Comparison of ENCODE assay signal across 14 cellular contexts in the genomic region with DNA sequence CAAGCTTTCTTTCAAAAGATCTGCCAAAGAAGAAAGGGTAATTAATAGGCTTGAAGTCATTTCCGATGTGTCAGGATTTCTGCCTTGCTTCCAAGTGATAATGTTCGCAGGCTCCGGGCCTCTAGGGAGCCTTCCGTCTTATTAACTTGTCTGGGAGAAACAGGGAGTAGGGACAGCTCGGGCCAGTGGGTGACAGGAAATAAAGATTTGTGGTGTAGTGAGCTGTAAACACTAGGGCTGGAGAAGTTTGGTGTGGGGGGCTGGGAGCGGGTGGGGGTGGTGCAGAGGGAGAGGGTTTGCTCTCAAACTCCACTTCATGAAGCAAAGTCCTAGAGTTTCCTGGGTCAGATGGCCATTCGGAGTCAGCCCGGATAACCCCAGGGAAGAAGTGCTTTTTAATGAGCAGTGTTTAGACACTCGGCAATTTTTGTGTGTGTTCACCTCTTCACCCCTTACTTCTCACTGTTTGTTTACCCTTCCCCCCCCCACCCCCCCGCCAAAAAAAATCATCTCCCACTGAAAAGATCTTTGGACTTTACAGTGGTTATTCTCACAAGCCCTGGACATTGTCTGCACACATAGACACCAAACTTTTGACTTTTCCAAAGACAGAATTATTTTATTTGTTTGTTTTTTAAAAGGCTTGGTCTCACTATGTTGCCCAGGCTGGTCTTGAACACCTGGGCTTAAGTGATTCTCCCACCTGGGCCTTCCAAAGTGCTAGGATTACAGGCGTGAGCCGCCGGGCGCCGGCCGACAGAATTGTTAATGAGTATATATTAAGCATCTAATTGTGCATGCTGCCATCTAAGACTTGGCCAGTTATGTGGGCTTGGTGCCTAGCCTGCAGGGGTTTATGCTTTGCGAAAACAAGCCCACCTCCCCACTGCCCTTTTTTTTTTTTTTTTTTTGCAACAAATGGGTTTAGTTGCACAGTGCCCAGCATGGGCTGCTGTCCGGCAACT.
DNase-seq lines count a peak whose midpoint lies in the region; ATAC-seq lines count a peak whose summit lies in the region.
"Had no signal": no experiment of that assay in that cellular context is flagged by ENCODE, and none has a peak within 500 bp of the region (broad histone marks: within the 10 kb centered on the region; RNA-seq: fewer than 3 reads in every experiment).

No MANE protein-coding gene starts in this region.

- H3K36me3 Mint-ChIP-seq in activated naive CD4-positive, alpha-beta T cell treated with anti-CD3 and anti-CD28 coated beads for 36 hours (ENCODE audit: low read depth) = no peaks in the 10 kb centered on the region
- H3K36me3 Mint-ChIP-seq: T-cell had no signal

- no peak overlapping the region for H3K23ac ChIP-seq in mesendoderm (ENCODE audit: low read length)

- H4K8ac ChIP-seq in mesendoderm (ENCODE audit: low read depth, low read length) = no peak overlapping the region

- DNase-seq in NCI-H2171 (lab: John Stamatoyannopoulos, UW) (peak; percentile 49), mesendoderm (peak; percentile 70), 8988T (no peak)
- DNase-seq in activated naive CD4-positive, alpha-beta T cell treated with anti-CD3 and anti-CD28 coated beads for 36 hours = no peak
- DNase-seq: activated CD8-positive, alpha-beta memory T cell treated with anti-CD3 and anti-CD28 coated beads for 24 hours; C1 segment of cervical spinal cord; effector memory CD8-positive, alpha-beta T cell; T-cell had no signal

- peak overlapping the region; percentile 18 for H3K56ac ChIP-seq in mesendoderm (ENCODE audit: low read length)

- H2BK15ac ChIP-seq in mesendoderm (replicated peaks; ENCODE audit: low read depth) = no peak overlapping the region

- no peak overlapping the region for H3K4me3 Mint-ChIP-seq in activated naive CD4-positive, alpha-beta T cell treated with anti-CD3 and anti-CD28 coated beads for 36 hours
- H3K4me3 Mint-ChIP-seq: effector memory CD8-positive, alpha-beta T cell had no signal

- ATAC-seq in GM21825 (IDR thresholded peaks at IDR 0.05; ENCODE audit: unreplicated experiment) = no peak
- ATAC-seq in HG03378 (IDR thresholded peaks at IDR 0.05; ENCODE audit: unreplicated experiment) = no peak
- ATAC-seq: effector memory CD8-positive, alpha-beta T cell; HCT116; T-cell had no signal

- H2BK120ac ChIP-seq in mesendoderm (ENCODE audit: low read depth, low read length) = no peak overlapping the region

- H3K9me3 Mint-ChIP-seq in activated naive CD4-positive, alpha-beta T cell treated with anti-CD3 and anti-CD28 coated beads for 36 hours = no peaks in the 10 kb centered on the region
- H3K9me3 Mint-ChIP-seq: effector memory CD8-positive, alpha-beta T cell; T-cell had no signal

- CTCF ChIA-PET in activated naive CD4-positive, alpha-beta T cell treated with anti-CD3 and anti-CD28 coated beads for 36 hours (lab: Charles Lee) = interaction anchor here (0.6 to 1.7 kb wide), 3 partner anchors 50 to 305 kb away, joined by 3 to 9 read pairs (median 6); no protein-coding TSS in a partner anchor

- H2BK5ac ChIP-seq in mesendoderm (ENCODE audit: low read length) = no peak overlapping the region

- no peak overlapping the region for H3K27ac Mint-ChIP-seq in activated naive CD4-positive, alpha-beta T cell treated with anti-CD3 and anti-CD28 coated beads for 36 hours
- H3K27ac Mint-ChIP-seq: effector memory CD8-positive, alpha-beta T cell; T-cell had no signal

- no peaks in the 10 kb centered on the region for H3K9me3 ChIP-seq in BLaER1 treated with 17β-estradiol and CSF1 and Interleukin-3, amounts not matched to agents 10 nM and 100 nM (replicated peaks in 1 of 11)
- H3K9me3 ChIP-seq: neutrophil had no signal

- H3K9ac ChIP-seq in BLaER1 treated with 17β-estradiol and CSF1 and Interleukin-3, amounts not matched to agents 10 nM and 100 nM = peak overlapping the region in 8 of 11 experiments; percentile 41 to 85 (median 72); a peak in 16 of 22 replicates
- no peak overlapping the region for H3K9ac ChIP-seq in mesendoderm (ENCODE audit: low read length)

- H3K4ac ChIP-seq in mesendoderm (ENCODE audit: low read depth, low read length) = peak overlapping the region; percentile 62

- peaks cover 58 to 99% (median 94%) of the 10 kb centered on the region in 10 experiments for H3K4me1 ChIP-seq in BLaER1 treated with 17β-estradiol and CSF1 and Interleukin-3, amounts not matched to agents 10 nM and 100 nM
- H3K4me1 ChIP-seq in mesendoderm (ENCODE audit: control insufficient read depth, low read depth, low read length) = peaks cover 29% of the 10 kb centered on the region

- peak overlapping the region in 5 of 10 experiments; percentile 9 to 65 (median 56); a peak in 8 of 20 replicates for H3K4me3 ChIP-seq in BLaER1 treated with 17β-estradiol and CSF1 and Interleukin-3, amounts not matched to agents 10 nM and 100 nM
- H3K4me3 ChIP-seq in mesendoderm (ENCODE audit: low read length) = no peak overlapping the region

- intact Hi-C loops in activated naive CD4-positive, alpha-beta T cell treated with anti-CD3 and anti-CD28 coated beads for 36 hours (cut with micrococcal nuclease) = no loop called here

- peaks cover 31% of the 10 kb centered on the region for H3K4me1 Mint-ChIP-seq in activated naive CD4-positive, alpha-beta T cell treated with anti-CD3 and anti-CD28 coated beads for 36 hours (ENCODE audit: low read depth)

- H3K27me3 ChIP-seq in BLaER1 treated with 17β-estradiol and CSF1 and Interleukin-3, amounts not matched to agents 10 nM and 100 nM = 0 out of 22 replicates have a peak, but pooled peaks cover 0 to 7% (median 0%) of the 10 kb centered on the region in 11 experiments
- no peaks in the 10 kb centered on the region for H3K27me3 ChIP-seq in mesendoderm (ENCODE audit: insufficient read depth, low read length, poor library complexity)

- peak overlapping the region; percentile 87 to 97 (median 94) for H3K4me2 ChIP-seq in BLaER1 treated with 17β-estradiol and CSF1 and Interleukin-3, amounts not matched to agents 10 nM and 100 nM
- H3K4me2 ChIP-seq in mesendoderm (ENCODE audit: low read length) = no peak overlapping the region

- H4K5ac ChIP-seq in mesendoderm (ENCODE audit: low read length) = no peak overlapping the region

- H4K20me1 ChIP-seq in BLaER1 treated with 17β-estradiol and CSF1 and Interleukin-3, amounts not matched to agents 10 nM and 100 nM = peaks cover 0 to 9% (median 0%) of the 10 kb centered on the region in 11 experiments; a peak in 6 of 22 replicates

- peaks cover 0 to 18% (median 0%) of the 10 kb centered on the region in 11 experiments; a peak in 4 of 22 replicates for H3K36me3 ChIP-seq in BLaER1 treated with 17β-estradiol and CSF1 and Interleukin-3, amounts not matched to agents 10 nM and 100 nM
- H3K36me3 ChIP-seq in mesendoderm (ENCODE audit: control insufficient read depth, insufficient read depth, low read length) = no peaks in the 10 kb centered on the region
- H3K36me3 ChIP-seq: neutrophil had no signal

- no peaks in the 10 kb centered on the region for H3K79me1 ChIP-seq in mesendoderm (ENCODE audit: low read length)

- H3K27ac ChIP-seq in BLaER1 treated with 17β-estradiol and CSF1 and Interleukin-3, amounts not matched to agents 10 nM and 100 nM = peak overlapping the region in 10 of 11 experiments; percentile 2 to 94 (median 88); a peak in 18 of 22 replicates
- H3K27ac ChIP-seq in cingulate gyrus (ENCODE audit: low read depth, low read length) = peak overlapping the region; percentile 49
- H3K27ac ChIP-seq in mesendoderm (ENCODE audit: low read depth, low read length) = peak overlapping the region; percentile 80
- H3K27ac ChIP-seq: neutrophil had no signal

- H3K18ac ChIP-seq in mesendoderm (ENCODE audit: low read length) = peak overlapping the region; percentile 15

- H2AK5ac ChIP-seq in mesendoderm (ENCODE audit: low read length) = no peak overlapping the region

- WGBS in mesendoderm (ENCODE audit: extremely low coverage, insufficient coverage, low lambda C conversion rate) = no CpG with 5 or more reads among the region's 18 CpGs

- H3K79me2 ChIP-seq in mesendoderm (ENCODE audit: control insufficient read depth, insufficient read depth, low read length) = no peaks in the 10 kb centered on the region

- no peaks in the 10 kb centered on the region for H3K27me3 Mint-ChIP-seq in activated naive CD4-positive, alpha-beta T cell treated with anti-CD3 and anti-CD28 coated beads for 36 hours (ENCODE audit: low read depth)
- H3K27me3 Mint-ChIP-seq: effector memory CD8-positive, alpha-beta T cell; T-cell had no signal

Comparison
In these comparisons a context has a peak if more than half of its experiments do, and no peak if none do; other contexts are left out.
1. DNase-seq: peak in NCI-H2171 (single experiment) and mesendoderm (single experiment); none in 8988T (single experiment) and activated naive CD4-positive, alpha-beta T cell treated with anti-CD3 and anti-CD28 coated beads for 36 hours (single experiment).
2. Peak in every context shown above with its lines, with median percentiles within 50 percentile points of each other: H3K27ac ChIP-seq.